ENCODE assay signal across 8 cellular contexts in the genomic region with DNA sequence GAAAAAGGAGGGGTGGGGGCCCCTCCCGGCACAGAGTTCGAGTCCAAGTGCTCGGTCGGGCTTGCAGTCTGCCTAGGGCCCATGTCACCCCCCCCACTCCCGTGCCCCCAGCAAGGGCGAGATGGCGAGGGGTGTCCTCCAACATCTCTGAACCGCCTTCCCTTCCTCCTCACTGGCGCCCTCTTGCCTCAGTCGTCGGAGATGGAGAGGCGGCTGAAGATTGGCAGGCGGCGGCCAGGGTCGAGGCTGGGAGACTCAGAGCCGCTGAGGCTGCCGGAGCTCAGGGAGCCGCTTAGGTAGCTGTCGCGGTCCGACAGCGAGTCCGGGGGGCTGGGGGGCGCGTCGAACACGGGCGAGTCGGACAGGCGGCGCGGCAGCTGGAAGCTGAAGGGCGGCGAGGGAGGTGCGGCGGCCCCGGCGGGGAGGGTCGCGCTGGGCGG. TPM values are rescaled to one million over a fixed set of nuclear protein-coding genes. Genes with fewer than 3 reads are reported as not detected.
DNase-seq lines count a peak whose midpoint lies in the region; ATAC-seq lines count a peak whose summit lies in the region.

No MANE protein-coding gene starts in this region.

- intact Hi-C loops in sciatic nerve (cut with DNase I), result loop anchor here (2.0 to 10.0 kb wide), 2 partner anchors 89 to 199 kb away; no protein-coding TSS in a partner anchor

- ATAC-seq in sciatic nerve (no peak), GM19452 (IDR thresholded peaks at IDR 0.05; ENCODE audit: unreplicated experiment) (no peak)

- peak; percentile 58 for DNase-seq in NK-92 treated with Interleukin-12 subunit alpha and Interleukin-12 subunit beta, amount 100 ng/mL, for 24 hours (lab: John Stamatoyannopoulos, UW)
- DNase-seq in NK-92 (lab: John Stamatoyannopoulos, UW; ENCODE audit: unreplicated experiment) (no peak), T follicular helper cell (ENCODE audit: low read depth) (peak; percentile 62), amniotic stem cell (lab: John Stamatoyannopoulos, UW) (peak; percentile 23), hepatic stellate cell (ENCODE audit: low spot score) (peak; percentile 60), sciatic nerve (ENCODE audit: low spot score) (peak; percentile 87), NCI-H1105 treated with DMSO at 0.1 percent for 48 hours (lab: John Stamatoyannopoulos, UW) (no peak)

RNA-seq across cellular contexts. Expression of a gene that starts 2.3 kb away (rescaled TPM):
- total RNA-seq in sciatic nerve, result 172 TPM

Comparison
In these comparisons a context has a peak if more than half of its experiments do, and no peak if none do; other contexts are left out.
1. DNase-seq: peak in NK-92 treated with Interleukin-12 subunit alpha and Interleukin-12 subunit beta, amount 100 ng/mL, for 24 hours (single experiment), T follicular helper cell (single experiment), amniotic stem cell (single experiment), hepatic stellate cell (single experiment) and sciatic nerve (single experiment); none in NK-92 (single experiment) and NCI-H1105 treated with DMSO at 0.1 percent for 48 hours (single experiment).